33 cellular contexts compared by ENCODE assay signal in genomic region chr2:20257411-20257810, GRCh38.
"Had no signal": no experiment of that assay in that cellular context is flagged by ENCODE, and none has a peak within 500 bp of the region (broad histone marks: within the 10 kb centered on the region; RNA-seq: fewer than 3 reads in every experiment).

No MANE protein-coding gene starts in this region.

- FAIRE-seq: astrocyte, bronchial epithelial cell had no signal

- H3K4me3 ChIP-seq: adrenal gland, ascending aorta, body of pancreas, breast epithelium, cardiac muscle cell had no signal

- H3K27me3 ChIP-seq: adrenal gland, ascending aorta, body of pancreas, brain microvascular endothelial cell, breast epithelium, cardiac muscle cell had no signal

- H3K9me3 ChIP-seq: adrenal gland, ascending aorta, body of pancreas, breast epithelium had no signal

- H3K4me1 ChIP-seq: adrenal gland, ascending aorta, body of pancreas, breast epithelium had no signal

- ATAC-seq: activated naive CD4-positive, alpha-beta T cell treated with anti-CD3 and anti-CD28 coated beads, Interleukin-2, amount 50 U/mL, for 72 hours; activated naive CD8-positive, alpha-beta T cell treated with anti-CD3 and anti-CD28 coated beads, Interleukin-2, amount 50 U/mL, for 24 hours; activated T-cell treated with anti-CD3 and anti-CD28 coated beads, Interleukin-2, amount 50 U/mL, for 4 hours; activated T-cell treated with anti-CD3 and anti-CD28 coated beads, Interleukin-2, amount 50 U/mL, for 72 hours; activated T-helper 17 cell treated with anti-CD3 and anti-CD28 coated beads, Interleukin-2, amount 50 U/mL, for 72 hours; body of pancreas had no signal

- H3K27ac ChIP-seq: adrenal gland, ascending aorta, body of pancreas, brain microvascular endothelial cell, breast epithelium, cardiac muscle cell had no signal

- DNase-seq: activated effector memory CD4-positive, alpha-beta T cell treated with anti-CD3 and anti-CD28 coated beads, Interleukin-2, amount 50 U/mL, for 16 hours; activated effector memory CD4-positive, alpha-beta T cell treated with Interleukin-2 at 50 U/mL for 16 hours; activated gamma-delta T cell; activated gamma-delta T cell treated with Interleukin-2 at 50 U/mL for 16 hours; activated naive CD4-positive, alpha-beta T cell; activated naive CD4-positive, alpha-beta T cell treated with anti-CD3 and anti-CD28 coated beads for 36 hours; activated naive CD4-positive, alpha-beta T cell treated with anti-CD3 and anti-CD28 coated beads, Interleukin-2, amount 10 ng/mL, durations not matched to agents 7 days and 5 days; activated naive CD4-positive, alpha-beta T cell treated with anti-CD3 and anti-CD28 coated beads, Interleukin-2, amount 50 U/mL, for 16 hours; activated naive CD4-positive, alpha-beta T cell treated with Interleukin-2 at 50 U/mL for 16 hours; activated naive CD8-positive, alpha-beta T cell treated with anti-CD3 and anti-CD28 coated beads for 36 hours; activated naive CD8-positive, alpha-beta T cell treated with anti-CD3 and anti-CD28 coated beads, Interleukin-2, amount 10 ng/mL, durations not matched to agents 7 days and 5 days; activated naive CD8-positive, alpha-beta T cell treated with anti-CD3 and anti-CD28 coated beads, Interleukin-2, amount 50 U/mL, for 24 hours; activated T-cell treated with anti-CD3 and anti-CD28 coated beads, Interleukin-2, amount 50 U/mL, for 24 hours; activated T-cell treated with anti-CD3 and anti-CD28 coated beads, Interleukin-2, amount 50 U/mL, for 4 hours; activated T-cell treated with anti-CD3 and anti-CD28 coated beads, Interleukin-2, amount 50 U/mL, for 48 hours; activated T-cell treated with anti-CD3 and anti-CD28 coated beads, Interleukin-2, amount 50 U/mL, for 72 hours; adrenal gland; amniotic stem cell; amygdala; anterior cingulate cortex; aorta; body of pancreas; brain microvascular endothelial cell; caudate nucleus; central memory CD4-positive, alpha-beta T cell; cerebellar nuclear complex had no signal
